In genomic region chr7:9939171-9939570, GRCh38 we compare ENCODE assay signal across 14 cellular contexts.
"Had no signal": no experiment of that assay in that cellular context is flagged by ENCODE, and none has a peak within 500 bp of the region (broad histone marks: within the 10 kb centered on the region; RNA-seq: fewer than 3 reads in every experiment).

No MANE protein-coding gene starts in this region.

- DNase-seq: activated CD4-positive, alpha-beta memory T cell treated with anti-CD3 and anti-CD28 coated beads for 36 hours; activated gamma-delta T cell treated with Interleukin-2 at 50 U/mL for 16 hours; activated naive CD8-positive, alpha-beta T cell treated with anti-CD3 and anti-CD28 coated beads for 36 hours; activated T-cell treated with anti-CD3 and anti-CD28 coated beads, Interleukin-2, amount 50 U/mL, for 4 hours; dorsolateral prefrontal cortex; esophagus squamous epithelium; foreskin keratinocyte; heart left ventricle; kidney; retina; thyroid gland; uterus had no signal

- H3K27me3 ChIP-seq: dorsolateral prefrontal cortex, esophagus squamous epithelium, foreskin keratinocyte, heart left ventricle, thyroid gland, uterus had no signal

- H2AFZ ChIP-seq: parathyroid adenoma had no signal

- H3K36me3 ChIP-seq: esophagus squamous epithelium, heart left ventricle, thyroid gland, uterus had no signal

- H3K27ac ChIP-seq: esophagus squamous epithelium, foreskin keratinocyte, heart left ventricle, parathyroid adenoma, thyroid gland, uterus had no signal

- H3K9ac ChIP-seq: parathyroid adenoma had no signal

- H3K79me2 ChIP-seq: parathyroid adenoma had no signal

- H3K4me3 ChIP-seq: esophagus squamous epithelium, thyroid gland, uterus had no signal

- H3K4me1 ChIP-seq: esophagus squamous epithelium, foreskin keratinocyte, heart left ventricle, parathyroid adenoma, thyroid gland, uterus had no signal

- H3K9me3 ChIP-seq: esophagus squamous epithelium, heart left ventricle, thyroid gland, uterus had no signal

- ATAC-seq: activated T-cell treated with anti-CD3 and anti-CD28 coated beads, Interleukin-2, amount 50 U/mL, for 4 hours; foreskin keratinocyte; heart left ventricle; stimulated activated effector memory CD8-positive, alpha-beta T cell treated with anti-CD3 and anti-CD28 coated beads, Interleukin-12 subunit alpha, Interleukin-12 subunit beta, amount 100 ng/mL, for 72 hours had no signal
